Comparison of ENCODE assay signal across 10 cellular contexts in genomic region chr1:19664453-19665043, GRCh38. TPM values are rescaled to one million over a fixed set of nuclear protein-coding genes. Genes with fewer than 3 reads are reported as not detected.
DNase-seq lines count a peak whose midpoint lies in the region; ATAC-seq, FAIRE-seq and TF ChIP-seq lines count a peak whose summit lies in the region.
"Had no signal": no experiment of that assay in that cellular context is flagged by ENCODE, and none has a peak within 500 bp of the region (broad histone marks: within the 10 kb centered on the region; RNA-seq: fewer than 3 reads in every experiment).

Gene HTR6 (plus strand): TSS chr1:19664875. CDS start chr1:19665754, 879 bp downstream.

- DNase-seq in NCI-H1436 (lab: John Stamatoyannopoulos, UW) (peak; percentile 34), NCI-H1436 treated with DMSO at 0.1 percent for 48 hours (lab: John Stamatoyannopoulos, UW) (no peak), T follicular helper cell (ENCODE audit: low read depth) (peak; percentile 32), endothelial cell of umbilical vein (ENCODE audit: low read depth, low spot score) (no peak), NCI-H1092 (lab: John Stamatoyannopoulos, UW) (no peak)
- DNase-seq in stimulated activated CD4-positive, alpha-beta T cell treated with anti-CD3 and anti-CD28 coated beads, Interleukin-15, amount 100 ng/mL, for 24 hours = peak; percentile 62
- DNase-seq: C1 segment of cervical spinal cord had no signal

- POLR2A ChIA-PET in endothelial cell of umbilical vein (lab: Charles Lee) = no interaction called here

- TF ChIP-seq POLR2A in endothelial cell of umbilical vein (IDR thresholded peaks at IDR 0.05; ENCODE audit: low read depth, low read length) = no peak

- no peak within 1 kb of the TSS for H3K4me2 ChIP-seq in endothelial cell of umbilical vein (ENCODE audit: insufficient read depth, low read length)

- no peak within 1 kb of the TSS for H2AFZ ChIP-seq in endothelial cell of umbilical vein (ENCODE audit: low read depth, low read length)

- intact Hi-C loops in endothelial cell of umbilical vein (cut with micrococcal nuclease) = loop anchor here (5.0 kb wide), 1 partner anchor 218 kb away; the partner anchor contains the start of gene OTUD3

- H3K4me1 ChIP-seq in endothelial cell of umbilical vein (ENCODE audit: control insufficient read depth, extremely low read depth, insufficient read depth, low read length) = peaks cover 1% of the 10 kb centered on the region

- dilution Hi-C loops in endothelial cell of umbilical vein (cut with MboI; ENCODE audit: extremely low pct_ligation_motif_present, low sequenced_read_pairs) = no loop called here

- no peak within 1 kb of the TSS for H3K9ac ChIP-seq in endothelial cell of umbilical vein (replicated peaks; ENCODE audit: extremely low read depth, insufficient read depth, low read length)

- no peaks in the 10 kb centered on the region for H3K9me1 ChIP-seq in endothelial cell of umbilical vein (replicated peaks; ENCODE audit: control insufficient read depth, extremely low read depth, insufficient read depth, low read length)

- H4K20me1 ChIP-seq in endothelial cell of umbilical vein (replicated peaks; ENCODE audit: control insufficient read depth, extremely low read depth, insufficient read depth, low read length) = no peaks in the 10 kb centered on the region

- BruUV-seq in endothelial cell of umbilical vein (replicated peaks; lab: Mats Ljungman, UMichigan) = no TSS peak

- FAIRE-seq in endothelial cell of umbilical vein (lab: Jason Lieb, UNC) = no peak

- no peak for ATAC-seq in GM19328 (IDR thresholded peaks at IDR 0.05; ENCODE audit: unreplicated experiment)
- ATAC-seq in HG03139 (IDR thresholded peaks at IDR 0.05; ENCODE audit: unreplicated experiment) = no peak

- H3K4me3 ChIP-seq in endothelial cell of umbilical vein (replicated peaks in 1 of 3; ENCODE audit: insufficient read depth in 1 of 3, low read depth in 1 of 3, low read length in 3 of 3) = no peak within 1 kb of the TSS

- H3K27ac ChIP-seq in endothelial cell of umbilical vein (ENCODE audit: insufficient read depth, low read depth, low read length) = no peak within 1 kb of the TSS

- no peak for TF ChIP-seq CTCF in endothelial cell of umbilical vein (IDR thresholded peaks at IDR 0.05; ENCODE audit: extremely low read depth in 1 of 2, insufficient read depth in 1 of 2, low read depth in 1 of 2, low read length in 2 of 2)

- H3K9me3 ChIP-seq in endothelial cell of umbilical vein (replicated peaks; ENCODE audit: control insufficient read depth, insufficient read depth, low read length) = no peaks in the 10 kb centered on the region

- H3K36me3 ChIP-seq in endothelial cell of umbilical vein (ENCODE audit: control insufficient read depth in 2 of 2, extremely low read depth in 1 of 2, insufficient read depth in 2 of 2, low read length in 2 of 2) = no peaks in the 10 kb centered on the region

- H3K79me2 ChIP-seq in endothelial cell of umbilical vein (ENCODE audit: control insufficient read depth, insufficient read depth, low read length) = no peaks in the 10 kb centered on the region

- peaks cover 35 to 44% of the 10 kb centered on the region in 2 experiments for H3K27me3 ChIP-seq in endothelial cell of umbilical vein (ENCODE audit: control insufficient read depth in 2 of 2, insufficient read depth in 2 of 2, low read length in 2 of 2)

- CTCF ChIA-PET in endothelial cell of umbilical vein (lab: Charles Lee) = interaction anchor here (2.4 to 6.3 kb wide), 2 partner anchors 11 to 39 kb away, joined by 13 to 200 read pairs; no protein-coding TSS in a partner anchor

TF ChIP-seq in endothelial cell of umbilical vein, 7 proteins besides CTCF, POLR2A, EP300 and RAD21:
- TF ChIP-seq EZH2 (IDR thresholded peaks at IDR 0.05; ENCODE audit: borderline replicate concordance, low read depth, low read length, severe bottlenecking) = peak; percentile 40
- TF ChIP-seq POLR2AphosphoS5 (IDR thresholded peaks at IDR 0.05; ENCODE audit: insufficient read depth, low read depth, low read length) = no peak

RNA-seq across cellular contexts. Expression of gene HTR6, which starts in this region (rescaled TPM):
- total RNA-seq in endothelial cell of umbilical vein = not detected in 2 replicates
- not detected in 2 replicates for polyA plus RNA-seq in endothelial cell of umbilical vein
- polyA plus RNA-seq in endothelial cell of umbilical vein (2011; cell fraction: cytosol; rRNA removed) = not detected in 2 replicates
- polyA plus RNA-seq in endothelial cell of umbilical vein (2011; cell fraction: nucleus; rRNA removed) = not detected in 2 replicates
- not detected in 2 replicates for polyA plus RNA-seq in endothelial cell of umbilical vein (2012)
- polyA minus RNA-seq in endothelial cell of umbilical vein = not detected in 2 replicates
- polyA minus RNA-seq in endothelial cell of umbilical vein (2011; cell fraction: cytosol; rRNA and poly(A)+ RNA removed) = not detected
- not detected in 2 replicates for polyA minus RNA-seq in endothelial cell of umbilical vein (2011; cell fraction: nucleus; rRNA and poly(A)+ RNA removed)
- total RNA-seq: LHCN-M2 had no signal

Comparison
In these comparisons a context has a peak if more than half of its experiments do, and no peak if none do; other contexts are left out.
1. DNase-seq: peak in NCI-H1436 (single experiment), T follicular helper cell (single experiment) and stimulated activated CD4-positive, alpha-beta T cell treated with anti-CD3 and anti-CD28 coated beads, Interleukin-15, amount 100 ng/mL, for 24 hours (single experiment); none in NCI-H1436 treated with DMSO at 0.1 percent for 48 hours (single experiment), endothelial cell of umbilical vein (single experiment) and NCI-H1092 (single experiment).